ENCODE assay signal across 28 cellular contexts in the genomic region with DNA sequence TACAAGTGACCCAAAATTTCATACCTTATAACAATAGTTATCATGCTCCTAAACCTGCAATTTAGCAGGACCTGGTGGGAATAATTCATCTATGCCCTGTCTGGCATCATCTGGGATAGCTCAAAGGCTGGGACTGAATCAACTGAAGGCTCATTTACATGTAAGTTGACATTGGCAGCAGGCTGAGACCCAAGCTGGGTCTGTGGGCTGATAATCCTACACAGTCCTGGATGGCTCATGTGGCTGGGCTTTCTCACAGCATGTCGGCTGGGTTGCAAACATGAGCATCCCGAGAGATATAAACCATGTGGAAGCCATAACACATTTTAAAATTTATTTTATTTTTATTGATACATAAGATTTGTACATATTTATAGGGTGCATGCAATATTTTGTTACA. TPM values are rescaled to one million over a fixed set of nuclear protein-coding genes. Genes with fewer than 3 reads are reported as not detected.
DNase-seq lines count a peak whose midpoint lies in the region; ATAC-seq, FAIRE-seq and TF ChIP-seq lines count a peak whose summit lies in the region.
"Had no signal": no experiment of that assay in that cellular context is flagged by ENCODE, and none has a peak within 500 bp of the region (broad histone marks: within the 10 kb centered on the region; RNA-seq: fewer than 3 reads in every experiment).

No MANE protein-coding gene starts in this region.

- no peak overlapping the region for H3K4me3 ChIP-seq in MG63
- H3K4me3 ChIP-seq in astrocyte (ENCODE audit: insufficient read depth, low read depth, low read length): no peak overlapping the region
- no peak overlapping the region for H3K4me3 ChIP-seq in smooth muscle cell
- H3K4me3 ChIP-seq: SJCRH30 had no signal

- H3K9ac ChIP-seq in astrocyte (ENCODE audit: low read length) (no peak overlapping the region), smooth muscle cell (ENCODE audit: low read depth) (no peak overlapping the region)
- H3K9ac ChIP-seq: KMS-11 had no signal

- H3K27ac ChIP-seq in astrocyte (ENCODE audit: low read depth, low read length) (peak overlapping the region; percentile 75), foreskin keratinocyte (peak overlapping the region; percentile 19), smooth muscle cell (ENCODE audit: low read depth) (no peak overlapping the region)
- H3K27ac ChIP-seq: HL-60, KMS-11, SJCRH30 had no signal

- no peaks in the 10 kb centered on the region for H3K9me3 Mint-ChIP-seq in astrocyte (ENCODE audit: unreplicated experiment)
- H3K9me3 Mint-ChIP-seq: IgD-negative memory B cell had no signal

- no peaks in the 10 kb centered on the region for H4K20me1 ChIP-seq in astrocyte (ENCODE audit: insufficient read depth, low read length)
- no peaks in the 10 kb centered on the region for H4K20me1 ChIP-seq in smooth muscle cell (ENCODE audit: low read depth)

- H3K4me2 ChIP-seq in astrocyte (ENCODE audit: low read length) (no peak overlapping the region), smooth muscle cell (peak overlapping the region; percentile 17)
- H3K4me2 ChIP-seq: KMS-11 had no signal

- H3K27ac Mint-ChIP-seq in astrocyte (ENCODE audit: unreplicated experiment): no peak overlapping the region
- H3K27ac Mint-ChIP-seq: IgD-negative memory B cell had no signal

- H3K79me2 ChIP-seq in astrocyte (ENCODE audit: insufficient read depth, low read length) (no peaks in the 10 kb centered on the region), smooth muscle cell (ENCODE audit: low read depth) (no peaks in the 10 kb centered on the region)

- H3K4me1 Mint-ChIP-seq in astrocyte (ENCODE audit: low read depth, unreplicated experiment): peaks cover 15% of the 10 kb centered on the region
- H3K4me1 Mint-ChIP-seq: IgD-negative memory B cell had no signal

- peak; percentile 69 for DNase-seq in MG63
- DNase-seq in astrocyte (ENCODE audit: low read depth): peak; percentile 14
- no peak for DNase-seq in foreskin keratinocyte
- DNase-seq in smooth muscle cell (lab: John Stamatoyannopoulos, UW; ENCODE audit: unreplicated experiment): no peak
- no peak for DNase-seq in medulla oblongata (ENCODE audit: extremely low spot score)
- no peak for DNase-seq in central memory CD4-positive, alpha-beta T cell
- DNase-seq in NCI-H748 (lab: John Stamatoyannopoulos, UW; ENCODE audit: unreplicated experiment): no peak
- DNase-seq: Calu3, DMS79 treated with DMSO at 0.1 percent for 48 hours, NCI-H1092 treated with DMSO at 0.1 percent for 48 hours, NCI-H1436, NCI-H187, NCI-H2081 treated with DMSO at 0.1 percent for 48 hours, NCI-H2171, NCI-H345, NCI-H524, NCI-H774 had no signal

- no peak for TF ChIP-seq CTCF in astrocyte (IDR thresholded peaks at IDR 0.05; ENCODE audit: insufficient read depth, low read depth, low read length)
- TF ChIP-seq CTCF in foreskin keratinocyte (conservative IDR thresholded peaks at IDR 0.05): no peak
- no peak for TF ChIP-seq CTCF in smooth muscle cell (IDR thresholded peaks at IDR 0.05; ENCODE audit: borderline replicate concordance, insufficient read depth, poor library complexity, severe bottlenecking)

- no peaks in the 10 kb centered on the region for H3K9me3 ChIP-seq in MG63
- H3K9me3 ChIP-seq in astrocyte (ENCODE audit: insufficient read depth, low read depth, low read length): no peaks in the 10 kb centered on the region
- no peaks in the 10 kb centered on the region for H3K9me3 ChIP-seq in smooth muscle cell (replicated peaks; ENCODE audit: low read depth)
- H3K9me3 ChIP-seq: SJCRH30 had no signal

- H3K27me3 ChIP-seq in MG63 (no peaks in the 10 kb centered on the region), astrocyte (ENCODE audit: insufficient read depth, low read length) (no peaks in the 10 kb centered on the region), foreskin keratinocyte (no peaks in the 10 kb centered on the region), smooth muscle cell (ENCODE audit: low read depth) (no peaks in the 10 kb centered on the region)
- H3K27me3 ChIP-seq: SJCRH30 had no signal

- FAIRE-seq in astrocyte (lab: Jason Lieb, UNC): no peak
- FAIRE-seq: GM12892, GM19239 had no signal

- H3K36me3 Mint-ChIP-seq in astrocyte (ENCODE audit: low read depth, unreplicated experiment): no peaks in the 10 kb centered on the region
- H3K36me3 Mint-ChIP-seq: IgD-negative memory B cell had no signal

- H3K36me3 ChIP-seq in MG63: no peaks in the 10 kb centered on the region
- no peaks in the 10 kb centered on the region for H3K36me3 ChIP-seq in astrocyte (ENCODE audit: insufficient read depth, low read length)
- no peaks in the 10 kb centered on the region for H3K36me3 ChIP-seq in smooth muscle cell (ENCODE audit: low read depth)
- H3K36me3 ChIP-seq: SJCRH30 had no signal

- H3K4me3 Mint-ChIP-seq in astrocyte (ENCODE audit: unreplicated experiment): no peak overlapping the region
- H3K4me3 Mint-ChIP-seq: IgD-negative memory B cell had no signal

- H3F3A ChIP-seq in smooth muscle cell (ENCODE audit: low read depth): no peaks in the 10 kb centered on the region

- H3K4me1 ChIP-seq in astrocyte (ENCODE audit: insufficient read depth, low read length) (peaks cover 18% of the 10 kb centered on the region), foreskin keratinocyte (peaks cover 7% of the 10 kb centered on the region), smooth muscle cell (ENCODE audit: low read depth) (peaks cover 11% of the 10 kb centered on the region)

- H2AFZ ChIP-seq in astrocyte (ENCODE audit: low read depth, low read length) (no peak overlapping the region), smooth muscle cell (ENCODE audit: low read depth) (no peak overlapping the region)

- no peaks in the 10 kb centered on the region for H3K27me3 Mint-ChIP-seq in astrocyte (ENCODE audit: low read depth, unreplicated experiment)

- ATAC-seq in foreskin keratinocyte: no peak
- ATAC-seq: Right ventricle myocardium inferior, SK-N-SH treated with all-trans-retinoic acid at 6 μM for 48 hours had no signal

- 24% methylated on average over 2 of the region's 2 CpGs for WGBS in smooth muscle cell (ENCODE audit: low lambda C conversion rate)

RNA-seq across cellular contexts. Expression of a gene that starts 19.5 kb away (rescaled TPM):
- not detected in 2 replicates for total RNA-seq in MG63 (2014; rRNA removed; shearing (Covaris generic); ENCODE audit: low replicate concordance)
- total RNA-seq in astrocyte (not detected in 2 replicates), foreskin keratinocyte (not detected in 2 replicates), smooth muscle cell (not detected in 2 replicates)
- polyA plus RNA-seq in foreskin keratinocyte (not detected in 2 replicates), smooth muscle cell (not detected in 2 replicates)
- total RNA-seq: A172, OCI-LY7, Right ventricle myocardium inferior had no signal
- polyA plus RNA-seq: BJ, IgD-negative memory B cell had no signal

Comparison
In these comparisons a context has a peak if more than half of its experiments do, and no peak if none do; other contexts are left out.
1. DNase-seq: peak in MG63 (single experiment) and astrocyte (single experiment); none in foreskin keratinocyte (0 of 2), smooth muscle cell (single experiment), medulla oblongata (single experiment), central memory CD4-positive, alpha-beta T cell (single experiment) and NCI-H748 (single experiment).